Comparison of ENCODE assay signal across 8 cellular contexts in genomic region chr1:226964611-226965486, GRCh38.
"Had no signal": no experiment of that assay in that cellular context is flagged by ENCODE, and none has a peak within 500 bp of the region (broad histone marks: within the 10 kb centered on the region; RNA-seq: fewer than 3 reads in every experiment).

No MANE protein-coding gene starts in this region.

- DNase-seq: amniotic stem cell; foreskin keratinocyte; mammary epithelial cell; naive thymus-derived CD8-positive, alpha-beta T cell; retina; SIG-M5 had no signal

- H3K4me1 ChIP-seq: foreskin keratinocyte had no signal

- H3K4me3 Mint-ChIP-seq: activated naive CD4-positive, alpha-beta T cell treated with anti-CD3 and anti-CD28 coated beads, Interleukin-2, amount 50 U/mL, for 24 hours; naive thymus-derived CD8-positive, alpha-beta T cell; stimulated activated naive CD8-positive, alpha-beta T cell treated with anti-CD3 and anti-CD28 coated beads, Interleukin-15, Interleukin-2, amounts not matched to agents 100 ng/mL and 50 ng/mL, for 24 hours had no signal

- H3K27me3 ChIP-seq: foreskin keratinocyte had no signal

- ATAC-seq: foreskin keratinocyte; naive thymus-derived CD8-positive, alpha-beta T cell had no signal

- H3K9me3 Mint-ChIP-seq: activated naive CD4-positive, alpha-beta T cell treated with anti-CD3 and anti-CD28 coated beads, Interleukin-2, amount 50 U/mL, for 24 hours; stimulated activated naive CD8-positive, alpha-beta T cell treated with anti-CD3 and anti-CD28 coated beads, Interleukin-15, Interleukin-2, amounts not matched to agents 100 ng/mL and 50 ng/mL, for 24 hours had no signal

- H3K27ac ChIP-seq: foreskin keratinocyte had no signal

- H3K27me3 Mint-ChIP-seq: activated naive CD4-positive, alpha-beta T cell treated with anti-CD3 and anti-CD28 coated beads, Interleukin-2, amount 50 U/mL, for 24 hours; naive thymus-derived CD8-positive, alpha-beta T cell; stimulated activated naive CD8-positive, alpha-beta T cell treated with anti-CD3 and anti-CD28 coated beads, Interleukin-15, Interleukin-2, amounts not matched to agents 100 ng/mL and 50 ng/mL, for 24 hours had no signal
